Comparison of ENCODE assay signal across 7 cellular contexts in the genomic region with DNA sequence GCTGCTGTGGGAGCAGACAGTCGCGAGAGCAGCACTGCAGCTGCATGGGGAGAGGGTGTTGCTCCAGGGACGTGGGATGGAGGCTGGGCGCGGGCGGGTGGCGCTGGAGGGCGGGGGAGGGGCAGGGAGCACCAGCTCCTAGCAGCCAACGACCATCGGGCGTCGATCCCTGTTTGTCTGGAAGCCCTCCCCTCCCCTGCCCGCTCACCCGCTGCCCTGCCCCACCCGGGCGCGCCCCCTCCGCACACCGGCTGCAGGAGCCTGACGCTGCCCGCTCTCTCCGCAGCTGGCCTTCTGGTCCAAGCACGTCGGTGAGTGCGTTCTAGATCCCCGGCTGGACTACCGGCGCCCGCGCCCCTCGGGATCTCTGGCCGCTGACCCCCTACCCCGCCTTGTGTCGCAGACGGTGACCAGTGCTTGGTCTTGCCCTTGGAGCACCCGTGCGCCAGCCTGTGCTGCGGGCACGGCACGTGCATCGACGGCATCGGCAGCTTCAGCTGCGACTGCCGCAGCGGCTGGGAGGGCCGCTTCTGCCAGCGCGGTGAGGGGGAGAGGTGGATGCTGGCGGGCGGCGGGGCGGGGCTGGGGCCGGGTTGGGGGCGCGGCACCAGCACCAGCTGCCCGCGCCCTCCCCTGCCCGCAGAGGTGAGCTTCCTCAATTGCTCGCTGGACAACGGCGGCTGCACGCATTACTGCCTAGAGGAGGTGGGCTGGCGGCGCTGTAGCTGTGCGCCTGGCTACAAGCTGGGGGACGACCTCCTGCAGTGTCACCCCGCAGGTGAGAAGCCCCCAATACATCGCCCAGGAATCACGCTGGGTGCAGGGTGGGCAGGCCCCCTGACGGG. TPM values are rescaled to one million over a fixed set of nuclear protein-coding genes. Genes with fewer than 3 reads are reported as not detected.
DNase-seq lines count a peak whose midpoint lies in the region; ATAC-seq, FAIRE-seq and TF ChIP-seq lines count a peak whose summit lies in the region.

No MANE protein-coding gene starts in this region.

- H3K27me3 ChIP-seq in GM23248 (replicated peaks; ENCODE audit: insufficient read depth) (no peaks in the 10 kb centered on the region), astrocyte (ENCODE audit: insufficient read depth, low read length) (peaks cover 12% of the 10 kb centered on the region), keratinocyte (ENCODE audit: control insufficient read depth, extremely low read depth, insufficient read depth, low read length) (peaks cover 20% of the 10 kb centered on the region), tibial nerve (peaks cover 0 to 60% of the 10 kb centered on the region in 2 donors)

- H3K9me2 ChIP-seq in GM23248 (ENCODE audit: insufficient read depth) = no peaks in the 10 kb centered on the region

- H3K4me1 Mint-ChIP-seq in astrocyte (ENCODE audit: low read depth, unreplicated experiment) = peaks cover 2% of the 10 kb centered on the region

- H3K4me2 ChIP-seq in GM23248 (ENCODE audit: unreplicated experiment) (peak overlapping the region; percentile 65), astrocyte (ENCODE audit: low read length) (peak overlapping the region; percentile 85), keratinocyte (ENCODE audit: control insufficient read depth, extremely low read depth, insufficient read depth, low read depth, low read length) (peak overlapping the region; percentile 81)

- H3K9me3 Mint-ChIP-seq in astrocyte (ENCODE audit: unreplicated experiment) = no peaks in the 10 kb centered on the region

- H2AFZ ChIP-seq in GM23248 = peak overlapping the region; percentile 67
- peak overlapping the region; percentile 72 for H2AFZ ChIP-seq in astrocyte (ENCODE audit: low read depth, low read length)
- peak overlapping the region; percentile 76 for H2AFZ ChIP-seq in keratinocyte (ENCODE audit: control insufficient read depth, low read length)

- DNase-seq in GM23248 = peak; percentile 39
- DNase-seq in NCI-H2227 (lab: John Stamatoyannopoulos, UW; ENCODE audit: unreplicated experiment) = peak; percentile 74
- no peak for DNase-seq in astrocyte (ENCODE audit: low read depth)
- no peak for DNase-seq in keratinocyte (ENCODE audit: low read depth, low spot score)
- DNase-seq in tibial nerve (ENCODE audit: low spot score in 2 of 2) = no peak
- no peak for DNase-seq in substantia nigra (lab: John Stamatoyannopoulos, UW)

- H3K27ac ChIP-seq in GM23248 (no peak overlapping the region), astrocyte (ENCODE audit: low read depth, low read length) (no peak overlapping the region), keratinocyte (ENCODE audit: control insufficient read depth, insufficient read depth, low read length) (no peak overlapping the region), tibial nerve (no peak overlapping the region), substantia nigra (ENCODE audit: low read depth, low read length, poor library complexity, severe bottlenecking) (no peak overlapping the region)

- no peak overlapping the region for H3K27ac Mint-ChIP-seq in astrocyte (ENCODE audit: unreplicated experiment)

- H4K20me1 ChIP-seq in GM23248 (ENCODE audit: insufficient read depth) (no peaks in the 10 kb centered on the region), astrocyte (ENCODE audit: insufficient read depth, low read length) (no peaks in the 10 kb centered on the region), keratinocyte (ENCODE audit: control insufficient read depth, extremely low read depth, insufficient read depth, low read length) (no peaks in the 10 kb centered on the region)

- H3K9ac ChIP-seq in GM23248 = no peak overlapping the region
- no peak overlapping the region for H3K9ac ChIP-seq in astrocyte (ENCODE audit: low read length)
- H3K9ac ChIP-seq in keratinocyte (ENCODE audit: control insufficient read depth, extremely low read depth, insufficient read depth, low read length) = no peak overlapping the region

- TF ChIP-seq EP300 in tibial nerve (IDR thresholded peaks at IDR 0.05) = no peak

- TF ChIP-seq POLR2A in tibial nerve (IDR thresholded peaks at IDR 0.05) = no peak

- no peaks in the 10 kb centered on the region for H3K36me3 Mint-ChIP-seq in astrocyte (ENCODE audit: low read depth, unreplicated experiment)

- H3K79me2 ChIP-seq in GM23248 (ENCODE audit: insufficient read depth) (no peaks in the 10 kb centered on the region), astrocyte (ENCODE audit: insufficient read depth, low read length) (no peaks in the 10 kb centered on the region), keratinocyte (ENCODE audit: control insufficient read depth, insufficient read depth, low read length) (no peaks in the 10 kb centered on the region)

- TF ChIP-seq CTCF in astrocyte (IDR thresholded peaks at IDR 0.05; ENCODE audit: insufficient read depth, low read depth, low read length) (no peak), keratinocyte (optimal IDR thresholded peaks at IDR 0.05 in 1 of 3, IDR thresholded peaks at IDR 0.05 in 1 of 3, conservative IDR thresholded peaks at IDR 0.05 in 1 of 3; ENCODE audit: extremely low read depth in 1 of 3, insufficient read depth in 2 of 3, low read length in 3 of 3) (no peak), tibial nerve (IDR thresholded peaks at IDR 0.05) (no peak)

- no peaks in the 10 kb centered on the region for H3K4me1 ChIP-seq in GM23248 (ENCODE audit: insufficient read depth)
- peaks cover 2% of the 10 kb centered on the region for H3K4me1 ChIP-seq in astrocyte (ENCODE audit: insufficient read depth, low read length)
- H3K4me1 ChIP-seq in keratinocyte (ENCODE audit: control insufficient read depth, extremely low read depth, insufficient read depth, low read length) = no peaks in the 10 kb centered on the region
- H3K4me1 ChIP-seq in tibial nerve = peaks cover 0 to 17% (median 11%) of the 10 kb centered on the region in 4 donors

- no peak for FAIRE-seq in astrocyte (lab: Jason Lieb, UNC)
- FAIRE-seq in keratinocyte (lab: Jason Lieb, UNC) = no peak

- H3K4me3 Mint-ChIP-seq in astrocyte (ENCODE audit: unreplicated experiment) = peak overlapping the region; percentile 72

- 3% methylated on average over 28 to 65 of the region's 71 CpGs for WGBS in GM23248 (ENCODE audit: low coverage in 1 of 2, low lambda C conversion rate in 2 of 2, missing lambda C conversion rate in 2 of 2), 2 experiments
- 0 to 7% methylated on average over 11 to 27 of the region's 71 CpGs for WGBS in tibial nerve, 2 donors

- ATAC-seq in GM18502 (IDR thresholded peaks at IDR 0.05; ENCODE audit: poor library complexity, unreplicated experiment) = no peak

- no peaks in the 10 kb centered on the region for H3F3A ChIP-seq in GM23248 (ENCODE audit: insufficient read depth)

- H3K9me1 ChIP-seq in keratinocyte (ENCODE audit: control insufficient read depth, extremely low read depth, insufficient read depth, low read length) = no peaks in the 10 kb centered on the region

- H3K4me3 ChIP-seq in GM23248 = peak overlapping the region; percentile 66
- H3K4me3 ChIP-seq in astrocyte (ENCODE audit: insufficient read depth, low read depth, low read length) = peak overlapping the region; percentile 26
- H3K4me3 ChIP-seq in keratinocyte (ENCODE audit: control insufficient read depth in 2 of 3, extremely low read depth in 1 of 3, insufficient read depth in 2 of 3, low read depth in 1 of 3, low read length in 3 of 3) = peak overlapping the region; percentile 33 to 65 (median 64)
- H3K4me3 ChIP-seq in tibial nerve = peak overlapping the region in 3 of 4 donors; percentile 24 to 27 (median 26)

- peaks cover 64% of the 10 kb centered on the region for H3K27me3 Mint-ChIP-seq in astrocyte (ENCODE audit: low read depth, unreplicated experiment)

- dilution Hi-C loops in keratinocyte (cut with MboI; ENCODE audit: extremely low pct_ligation_motif_present, low sequenced_read_pairs) = no loop called here

- in situ Hi-C loops in GM23248 (cut with MboI) = no loop called here

- H3K36me3 ChIP-seq in GM23248 (ENCODE audit: low read depth) (no peaks in the 10 kb centered on the region), astrocyte (ENCODE audit: insufficient read depth, low read length) (no peaks in the 10 kb centered on the region), keratinocyte (ENCODE audit: control insufficient read depth in 2 of 2, extremely low read depth in 1 of 2, insufficient read depth in 2 of 2, low read length in 2 of 2) (no peaks in the 10 kb centered on the region), tibial nerve (peaks cover 0 to 5% (median 0%) of the 10 kb centered on the region in 3 donors)

- H3K9me3 ChIP-seq in GM23248 (ENCODE audit: low read depth) (no peaks in the 10 kb centered on the region), astrocyte (ENCODE audit: insufficient read depth, low read depth, low read length) (no peaks in the 10 kb centered on the region), keratinocyte (ENCODE audit: control insufficient read depth, low read depth, low read length) (no peaks in the 10 kb centered on the region), tibial nerve (no peaks in the 10 kb centered on the region)

RNA-seq across cellular contexts. Expression of a gene that starts 4.6 kb away (rescaled TPM):
- total RNA-seq in GM23248 (2014; rRNA removed; shearing (Covaris generic)) = not detected in 2 replicates
- polyA plus RNA-seq in GM23248 (2016; fragmentation: Nextera tagmentation; extraction: Ambion mirVana) = not detected in 2 replicates
- 1.0 and 1.5 TPM in 2 replicates for total RNA-seq in astrocyte
- 0.16 to 0.42 TPM (median 0.33 TPM) in 3 replicates for polyA plus RNA-seq in keratinocyte
- polyA plus RNA-seq in keratinocyte (2011; ENCODE audit: low read depth) = not detected
- polyA plus RNA-seq in keratinocyte (2011; cell fraction: cytosol; rRNA removed) = 0.06 and 0.35 TPM in 2 replicates
- 0.06 and 0.49 TPM in 2 replicates for polyA plus RNA-seq in keratinocyte (2011; cell fraction: nucleus; rRNA removed)
- polyA plus RNA-seq in keratinocyte (2012; ENCODE audit: low replicate concordance) = 0.68 and 0.86 TPM in 2 replicates
- polyA minus RNA-seq in keratinocyte = not detected in 3 replicates
- polyA minus RNA-seq in keratinocyte (2011; cell fraction: cytosol; rRNA and poly(A)+ RNA removed) = not detected
- polyA minus RNA-seq in keratinocyte (2011; cell fraction: nucleus; rRNA and poly(A)+ RNA removed) = not detected in 2 replicates
- total RNA-seq in tibial nerve = not detected

RNA-seq across cellular contexts. Expression of a gene that starts 35.1 kb away (rescaled TPM):
- total RNA-seq in GM23248 (2014; rRNA removed; shearing (Covaris generic)) = 39.6 and 41.0 TPM in 2 replicates
- polyA plus RNA-seq in GM23248 (2016; fragmentation: Nextera tagmentation; extraction: Ambion mirVana) (32.9 and 36.7 TPM in 2 replicates), keratinocyte (8.7 to 11.9 TPM (median 9.9 TPM) in 3 replicates)
- total RNA-seq in astrocyte (62.2 and 71.2 TPM in 2 replicates), tibial nerve (10 to 100 TPM; 34.2 to 69.5 (median 61.1) TPM)
- 7.0 TPM for polyA plus RNA-seq in keratinocyte (2011; ENCODE audit: low read depth)
- polyA plus RNA-seq in keratinocyte (2011; cell fraction: cytosol; rRNA removed) = 6.7 and 11.2 TPM in 2 replicates
- polyA plus RNA-seq in keratinocyte (2011; cell fraction: nucleus; rRNA removed) = 9.0 and 9.2 TPM in 2 replicates
- polyA plus RNA-seq in keratinocyte (2012; ENCODE audit: low replicate concordance) = 7.6 and 10.3 TPM in 2 replicates
- polyA minus RNA-seq in keratinocyte = 7.2 to 33.6 TPM (median 23.4 TPM) in 3 replicates
- polyA minus RNA-seq in keratinocyte (2011; cell fraction: cytosol; rRNA and poly(A)+ RNA removed) = 27.2 TPM
- polyA minus RNA-seq in keratinocyte (2011; cell fraction: nucleus; rRNA and poly(A)+ RNA removed) = 19.9 and 29.2 TPM in 2 replicates

Comparison
In these comparisons a context has a peak if more than half of its experiments do, and no peak if none do; other contexts are left out.
1. DNase-seq: peak in GM23248 (single experiment) and NCI-H2227 (single experiment); none in astrocyte (single experiment), keratinocyte (single experiment), tibial nerve (0 of 2) and substantia nigra (0 of 49).
2. Peak in every context shown above with its lines, with median percentiles within 50 percentile points of each other: H2AFZ ChIP-seq, H3K4me2 ChIP-seq and H3K4me3 ChIP-seq.